In genomic region chr10:125824736-125825135, GRCh38 we compare ENCODE assay signal across 10 cellular contexts. TPM values are rescaled to one million over a fixed set of nuclear protein-coding genes. Genes with fewer than 3 reads are reported as not detected.
DNase-seq lines count a peak whose midpoint lies in the region; ATAC-seq, FAIRE-seq and TF ChIP-seq lines count a peak whose summit lies in the region.
"Had no signal": no experiment of that assay in that cellular context is flagged by ENCODE, and none has a peak within 500 bp of the region (broad histone marks: within the 10 kb centered on the region; RNA-seq: fewer than 3 reads in every experiment).

No MANE protein-coding gene starts in this region.

- peak overlapping the region; percentile 76 for H3K4me3 ChIP-seq in suprapubic skin

- peaks cover 27% of the 10 kb centered on the region for H3K4me1 Mint-ChIP-seq in activated CD4-positive, alpha-beta T cell treated with anti-CD3 and anti-CD28 coated beads, Interleukin-2, amount 10 ng/mL, durations not matched to agents 24 days and 14 days

- peak; percentile 59 for DNase-seq in activated CD4-positive, alpha-beta T cell treated with anti-CD3 and anti-CD28 coated beads, Interleukin-2, amount 10 ng/mL, durations not matched to agents 24 days and 14 days
- DNase-seq in activated CD4-positive, alpha-beta T cell treated with anti-CD3 and anti-CD28 coated beads for 4 hours: no peak
- peak; percentile 42 for DNase-seq in RCC 7860 (ENCODE audit: low spot score)
- peak; percentile 16 for DNase-seq in glomerular visceral epithelial cell (ENCODE audit: extremely low spot score)
- DNase-seq in suprapubic skin (ENCODE audit: low spot score in 2 of 2): no peak
- no peak for DNase-seq in D341Med (ENCODE audit: low spot score)
- DNase-seq: CD4-positive, alpha-beta T cell had no signal

- H3K27me3 Mint-ChIP-seq in activated CD4-positive, alpha-beta T cell treated with anti-CD3 and anti-CD28 coated beads, Interleukin-2, amount 10 ng/mL, durations not matched to agents 24 days and 14 days: no peaks in the 10 kb centered on the region
- H3K27me3 Mint-ChIP-seq: CD4-positive, alpha-beta T cell had no signal

- H3K4me3 Mint-ChIP-seq in activated CD4-positive, alpha-beta T cell treated with anti-CD3 and anti-CD28 coated beads, Interleukin-2, amount 10 ng/mL, durations not matched to agents 24 days and 14 days: no peak overlapping the region

- H3K9me3 ChIP-seq in suprapubic skin: no peaks in the 10 kb centered on the region

- peaks cover 37% of the 10 kb centered on the region for H3K4me1 ChIP-seq in suprapubic skin

- intact Hi-C loops in activated CD4-positive, alpha-beta T cell treated with anti-CD3 and anti-CD28 coated beads, Interleukin-2, amount 10 ng/mL, durations not matched to agents 24 days and 14 days (cut with micrococcal nuclease): loop anchor here (5.0 kb wide), 2 partner anchors 77 to 907 kb away; no protein-coding TSS in a partner anchor

- H3K27me3 ChIP-seq in suprapubic skin: no peaks in the 10 kb centered on the region

- no peak for TF ChIP-seq EP300 in suprapubic skin (IDR thresholded peaks at IDR 0.05)

- H3K36me3 ChIP-seq in suprapubic skin: peaks cover 20% of the 10 kb centered on the region

- no peak for FAIRE-seq in RCC 7860 (lab: Jason Lieb, UNC)

- H3K9me3 Mint-ChIP-seq in activated CD4-positive, alpha-beta T cell treated with anti-CD3 and anti-CD28 coated beads, Interleukin-2, amount 10 ng/mL, durations not matched to agents 24 days and 14 days: no peaks in the 10 kb centered on the region
- H3K9me3 Mint-ChIP-seq: CD4-positive, alpha-beta T cell had no signal

- no peak overlapping the region for H3K27ac ChIP-seq in suprapubic skin

- ATAC-seq in HG03460 (IDR thresholded peaks at IDR 0.05; ENCODE audit: unreplicated experiment): no peak
- ATAC-seq in HG03280 (IDR thresholded peaks at IDR 0.05; ENCODE audit: unreplicated experiment): no peak
- ATAC-seq: left lobe of liver had no signal

- no peak for TF ChIP-seq CTCF in suprapubic skin (IDR thresholded peaks at IDR 0.05)

- H3K36me3 Mint-ChIP-seq in activated CD4-positive, alpha-beta T cell treated with anti-CD3 and anti-CD28 coated beads, Interleukin-2, amount 10 ng/mL, durations not matched to agents 24 days and 14 days (ENCODE audit: low read depth): peaks cover 39% of the 10 kb centered on the region

- no peak overlapping the region for H3K27ac Mint-ChIP-seq in activated CD4-positive, alpha-beta T cell treated with anti-CD3 and anti-CD28 coated beads, Interleukin-2, amount 10 ng/mL, durations not matched to agents 24 days and 14 days
- H3K27ac Mint-ChIP-seq: CD4-positive, alpha-beta T cell had no signal

- no peak for TF ChIP-seq POLR2A in suprapubic skin (IDR thresholded peaks at IDR 0.05)

- WGBS in suprapubic skin: 88% methylated on average over 1 of the region's 1 CpG

RNA-seq across cellular contexts. Expression of gene BCCIP, which starts 1.4 kb away (rescaled TPM):
- 135 and 143 TPM in 2 replicates for total RNA-seq in activated CD4-positive, alpha-beta T cell treated with anti-CD3 and anti-CD28 coated beads, Interleukin-2, amount 10 ng/mL, durations not matched to agents 24 days and 14 days
- total RNA-seq in suprapubic skin: 10 to 100 TPM; 32.2 to 36.7 (median 33.5) TPM

RNA-seq across cellular contexts. Expression of gene UROS, which starts 1.7 kb away (rescaled TPM):
- total RNA-seq in activated CD4-positive, alpha-beta T cell treated with anti-CD3 and anti-CD28 coated beads, Interleukin-2, amount 10 ng/mL, durations not matched to agents 24 days and 14 days: 50.6 and 53.8 TPM in 2 replicates
- 10 to 100 TPM; 22.7 to 48.2 (median 27.3) TPM for total RNA-seq in suprapubic skin

RNA-seq across cellular contexts. Expression of gene MMP21, which starts 49.1 kb away (rescaled TPM):
- total RNA-seq in activated CD4-positive, alpha-beta T cell treated with anti-CD3 and anti-CD28 coated beads, Interleukin-2, amount 10 ng/mL, durations not matched to agents 24 days and 14 days: 0.14 TPM in 1 of 2 replicates, not detected in the other
- total RNA-seq in suprapubic skin: under 1 TPM in 2 of 4 donors, not detected in 2; 0.23 to 0.48 TPM

RNA-seq across cellular contexts. Expression of gene DHX32, which starts 56.4 kb away (rescaled TPM):
- 14.0 and 17.0 TPM in 2 replicates for total RNA-seq in activated CD4-positive, alpha-beta T cell treated with anti-CD3 and anti-CD28 coated beads, Interleukin-2, amount 10 ng/mL, durations not matched to agents 24 days and 14 days
- total RNA-seq in suprapubic skin: 10 to 100 TPM; 40.0 to 53.2 (median 44.5) TPM

Comparison
In these comparisons a context has a peak if more than half of its experiments do, and no peak if none do; other contexts are left out.
1. DNase-seq: peak in activated CD4-positive, alpha-beta T cell treated with anti-CD3 and anti-CD28 coated beads, Interleukin-2, amount 10 ng/mL, durations not matched to agents 24 days and 14 days (single experiment), RCC 7860 (single experiment) and glomerular visceral epithelial cell (single experiment); none in activated CD4-positive, alpha-beta T cell treated with anti-CD3 and anti-CD28 coated beads for 4 hours (0 of 2), suprapubic skin (0 of 2) and D341Med (single experiment).